11 cellular contexts compared by ENCODE assay signal in genomic region chr12:77720258-77720657, GRCh38.
DNase-seq lines count a peak whose midpoint lies in the region; ATAC-seq and TF ChIP-seq lines count a peak whose summit lies in the region.
"Had no signal": no experiment of that assay in that cellular context is flagged by ENCODE, and none has a peak within 500 bp of the region (broad histone marks: within the 10 kb centered on the region; RNA-seq: fewer than 3 reads in every experiment).

No MANE protein-coding gene starts in this region.

- H3K79me2 ChIP-seq in GM23248 (ENCODE audit: insufficient read depth): no peaks in the 10 kb centered on the region
- H3K79me2 ChIP-seq in hepatocyte: no peaks in the 10 kb centered on the region

- H3K4me1 ChIP-seq in A673 (ENCODE audit: insufficient read depth, low read length, poor library complexity, severe bottlenecking) (peaks cover 26% of the 10 kb centered on the region), GM23248 (ENCODE audit: insufficient read depth) (0 out of 2 replicates have a peak, but pooled peaks cover 8% of the 10 kb centered on the region), Panc1 (ENCODE audit: control insufficient read depth, insufficient read depth, low read length) (no peaks in the 10 kb centered on the region), hepatocyte (ENCODE audit: insufficient read depth) (no peaks in the 10 kb centered on the region)

- CTCF ChIA-PET in A673 (lab: Charles Lee): interaction anchor here (1.2 kb wide), 1 partner anchor 205 kb away, joined by 5 read pairs; no protein-coding TSS in a partner anchor
- CTCF ChIA-PET in Panc1 (lab: Charles Lee): no interaction called here

- BruUV-seq in A673 (replicated peaks; lab: Mats Ljungman, UMichigan) (no TSS peak), Panc1 (replicated peaks; lab: Mats Ljungman, UMichigan) (no TSS peak)

- H3K27ac ChIP-seq in A673 (ENCODE audit: low read depth, low read length, poor library complexity, severe bottlenecking) (peak overlapping the region; percentile 9), GM23248 (no peak overlapping the region), Panc1 (ENCODE audit: low read length) (no peak overlapping the region), hepatocyte (no peak overlapping the region)

- POLR2A ChIA-PET in A673 (lab: Charles Lee; ENCODE audit: low non-redundant PET): no interaction called here
- POLR2A ChIA-PET in Panc1 (lab: Charles Lee): no interaction called here

- intact Hi-C loops in A673 (cut with micrococcal nuclease; ENCODE audit: unreplicated experiment): loop anchor here (1.0 to 10.0 kb wide), 2 partner anchors 205 to 405 kb away; no protein-coding TSS in a partner anchor
- intact Hi-C loops in Panc1 (cut with micrococcal nuclease; ENCODE audit: unreplicated experiment): no loop called here

- peaks cover 4% of the 10 kb centered on the region for H3K9me3 ChIP-seq in A673 (ENCODE audit: low read depth, low read length, poor library complexity, severe bottlenecking)
- H3K9me3 ChIP-seq in GM23248 (ENCODE audit: low read depth): no peaks in the 10 kb centered on the region
- no peaks in the 10 kb centered on the region for H3K9me3 ChIP-seq in Panc1 (ENCODE audit: control insufficient read depth, insufficient read depth, low read depth, low read length)
- H3K9me3 ChIP-seq in hepatocyte (ENCODE audit: low read depth): no peaks in the 10 kb centered on the region

- H4K20me1 ChIP-seq in GM23248 (ENCODE audit: insufficient read depth): no peaks in the 10 kb centered on the region
- H4K20me1 ChIP-seq in hepatocyte (ENCODE audit: insufficient read depth, poor library complexity, severe bottlenecking): no peaks in the 10 kb centered on the region

- WGBS in GM23248 (ENCODE audit: low coverage in 1 of 2, low lambda C conversion rate in 2 of 2, missing lambda C conversion rate in 2 of 2), 2 experiments: 12 to 13% methylated on average over 2 of the region's 2 CpGs
- WGBS in hepatocyte (ENCODE audit: low lambda C conversion rate, missing lambda C conversion rate): 63% methylated on average over 2 of the region's 2 CpGs

- H3F3A ChIP-seq in GM23248 (ENCODE audit: insufficient read depth): no peaks in the 10 kb centered on the region

- in situ Hi-C loops in GM23248 (cut with MboI) (loop anchor here (5.0 to 25.0 kb wide), 2 partner anchors 92 to 212 kb away; no protein-coding TSS in a partner anchor), Panc1 (cut with HindIII; ENCODE audit: low pct_unique_long_range_greater_than_20kb, low sequenced_read_pairs) (no loop called here)

- peaks cover 0 to 10% of the 10 kb centered on the region in 2 donors for H3K9me3 Mint-ChIP-seq in stimulated activated naive CD8-positive, alpha-beta T cell treated with anti-CD3 and anti-CD28 coated beads, Interleukin-15, amount 100 ng/mL, for 72 hours

- no peak overlapping the region for H3K27ac Mint-ChIP-seq in stimulated activated naive CD8-positive, alpha-beta T cell treated with anti-CD3 and anti-CD28 coated beads, Interleukin-15, amount 100 ng/mL, for 72 hours
- H3K27ac Mint-ChIP-seq: stimulated activated naive CD8-positive, alpha-beta T cell treated with anti-CD3 and anti-CD28 coated beads, Interleukin-15, Interleukin-2, amounts not matched to agents 100 ng/mL and 50 ng/mL, for 24 hours had no signal

- H3K27me3 ChIP-seq in A673 (replicated peaks; ENCODE audit: insufficient read depth, low read depth, low read length, poor library complexity): no peaks in the 10 kb centered on the region
- no peaks in the 10 kb centered on the region for H3K27me3 ChIP-seq in GM23248 (replicated peaks; ENCODE audit: insufficient read depth)
- no peaks in the 10 kb centered on the region for H3K27me3 ChIP-seq in Panc1 (ENCODE audit: control insufficient read depth, insufficient read depth, low read length)
- H3K27me3 ChIP-seq in hepatocyte: no peaks in the 10 kb centered on the region

- H3K4me2 ChIP-seq in GM23248 (ENCODE audit: unreplicated experiment): no peak overlapping the region
- no peak overlapping the region for H3K4me2 ChIP-seq in hepatocyte

- H3K36me3 ChIP-seq in A673 (ENCODE audit: insufficient read depth, low read length, poor library complexity, severe bottlenecking) (no peaks in the 10 kb centered on the region), GM23248 (ENCODE audit: low read depth) (no peaks in the 10 kb centered on the region), Panc1 (ENCODE audit: control insufficient read depth, insufficient read depth, low read length) (no peaks in the 10 kb centered on the region), hepatocyte (replicated peaks; ENCODE audit: insufficient read depth, low read depth) (no peaks in the 10 kb centered on the region)

- TF ChIP-seq CTCF in A673 (conservative IDR thresholded peaks at IDR 0.05; ENCODE audit: low read depth, low read length) (peak; percentile 55), Panc1 (IDR thresholded peaks at IDR 0.05) (peak; percentile 26; the same call in 1 of the 2 replicates), hepatocyte (IDR thresholded peaks at IDR 0.05; ENCODE audit: poor library complexity) (peak; percentile 14)

- no peaks in the 10 kb centered on the region for H3K27me3 Mint-ChIP-seq in stimulated activated naive CD8-positive, alpha-beta T cell treated with anti-CD3 and anti-CD28 coated beads, Interleukin-15, amount 100 ng/mL, for 72 hours
- H3K27me3 Mint-ChIP-seq: stimulated activated naive CD8-positive, alpha-beta T cell treated with anti-CD3 and anti-CD28 coated beads, Interleukin-15, Interleukin-2, amounts not matched to agents 100 ng/mL and 50 ng/mL, for 24 hours had no signal

- H3K4me1 Mint-ChIP-seq in stimulated activated naive CD8-positive, alpha-beta T cell treated with anti-CD3 and anti-CD28 coated beads, Interleukin-15, amount 100 ng/mL, for 72 hours: no peaks in the 10 kb centered on the region

- H3K9me2 ChIP-seq in GM23248 (ENCODE audit: insufficient read depth) (no peaks in the 10 kb centered on the region), hepatocyte (replicated peaks; ENCODE audit: insufficient read depth) (no peaks in the 10 kb centered on the region)

- H3K9ac ChIP-seq in GM23248: no peak overlapping the region

- no peak for ATAC-seq in Panc1
- no peak for ATAC-seq in stimulated activated naive CD8-positive, alpha-beta T cell treated with anti-CD3 and anti-CD28 coated beads, Interleukin-15, amount 100 ng/mL, for 72 hours

- H3K4me3 ChIP-seq in A673 (ENCODE audit: low read depth, low read length, poor library complexity, severe bottlenecking) (no peak overlapping the region), GM23248 (no peak overlapping the region), Panc1 (ENCODE audit: low read depth in 2 of 2, low read length in 2 of 2) (no peak overlapping the region), hepatocyte (no peak overlapping the region)

- H3K4me3 Mint-ChIP-seq in stimulated activated naive CD8-positive, alpha-beta T cell treated with anti-CD3 and anti-CD28 coated beads, Interleukin-15, amount 100 ng/mL, for 72 hours: no peak overlapping the region
- H3K4me3 Mint-ChIP-seq: stimulated activated naive CD8-positive, alpha-beta T cell treated with anti-CD3 and anti-CD28 coated beads, Interleukin-15, Interleukin-2, amounts not matched to agents 100 ng/mL and 50 ng/mL, for 24 hours had no signal

- H2AFZ ChIP-seq in GM23248 (no peak overlapping the region; the same call in 1 of the 2 replicates), hepatocyte (no peak overlapping the region)

- DNase-seq in A673 (ENCODE audit: low spot score): peak; percentile 75
- DNase-seq in GM23248: peak; percentile 22
- DNase-seq in Panc1 (ENCODE audit: low read depth, low spot score): no peak
- DNase-seq in hepatocyte (ENCODE audit: low spot score): no peak
- no peak for DNase-seq in dedifferentiated amniotic fluid mesenchymal stem cell (ENCODE audit: extremely low spot score)
- no peak for DNase-seq in hippocampal formation (lab: John Stamatoyannopoulos, UW)
- no peak for DNase-seq in stimulated activated naive CD8-positive, alpha-beta T cell treated with anti-CD3 and anti-CD28 coated beads, Interleukin-15, amount 100 ng/mL, for 72 hours
- DNase-seq in activated naive CD4-positive, alpha-beta T cell (lab: John Stamatoyannopoulos, UW): no peak
- DNase-seq: activated CD8-positive, alpha-beta memory T cell treated with anti-CD3 and anti-CD28 coated beads for 24 hours; stimulated activated CD4-positive, alpha-beta T cell treated with anti-CD3 and anti-CD28 coated beads, Interleukin-1b, Interleukin-23, amount 100 ng/mL, for 48 hours had no signal

Comparison
In these comparisons a context has a peak if more than half of its experiments do, and no peak if none do; other contexts are left out.
1. DNase-seq: peak in A673 (single experiment) and GM23248 (single experiment); none in Panc1 (single experiment), hepatocyte (single experiment), dedifferentiated amniotic fluid mesenchymal stem cell (single experiment), hippocampal formation (0 of 2), stimulated activated naive CD8-positive, alpha-beta T cell treated with anti-CD3 and anti-CD28 coated beads, Interleukin-15, amount 100 ng/mL, for 72 hours (0 of 2) and activated naive CD4-positive, alpha-beta T cell (0 of 4).
2. Peak in every context shown above with its lines, with median percentiles within 50 percentile points of each other: CTCF ChIP-seq.